In genomic region chr6:158377866-158378265, GRCh38 we compare ENCODE assay signal across 1 cellular context.
TF ChIP-seq lines count a peak whose summit lies in the region.

No MANE protein-coding gene starts in this region.

TF ChIP-seq in WTC11, 78 proteins besides CTCF, POLR2A, EP300 and RAD21 (continued from another document):
- TF ChIP-seq FOXP4 (CRISPR knock-in tag; IDR thresholded peaks at IDR 0.05) = no peak
